ENCODE assay signal across 14 cellular contexts in genomic region chr13:33322474-33322827, GRCh38. TPM values are rescaled to one million over a fixed set of nuclear protein-coding genes. Genes with fewer than 3 reads are reported as not detected.
DNase-seq lines count a peak whose midpoint lies in the region; ATAC-seq lines count a peak whose summit lies in the region.
"Had no signal": no experiment of that assay in that cellular context is flagged by ENCODE, and none has a peak within 500 bp of the region (broad histone marks: within the 10 kb centered on the region; RNA-seq: fewer than 3 reads in every experiment).

No MANE protein-coding gene starts in this region.

- no peaks in the 10 kb centered on the region for H3K36me3 ChIP-seq in trophoblast cell (ENCODE audit: control insufficient read depth in 1 of 2, insufficient read depth in 2 of 2, low read length in 2 of 2)
- no peaks in the 10 kb centered on the region for H3K36me3 ChIP-seq in CD4-positive, alpha-beta memory T cell (ENCODE audit: insufficient read depth, low read length)

- no peak overlapping the region for H3K23ac ChIP-seq in trophoblast cell (ENCODE audit: low read length)

- no peak overlapping the region for H3K4me3 ChIP-seq in trophoblast cell (ENCODE audit: low read depth, low read length)
- no peak overlapping the region for H3K4me3 ChIP-seq in CD4-positive, alpha-beta memory T cell (ENCODE audit: low read length in 2 of 2)
- H3K4me3 ChIP-seq: GM23338 had no signal

- H4K12ac ChIP-seq in trophoblast cell (ENCODE audit: low read depth, low read length): no peak overlapping the region

- no peak overlapping the region for H2BK12ac ChIP-seq in trophoblast cell (ENCODE audit: low read length)

- no peak overlapping the region for H3K4ac ChIP-seq in trophoblast cell (ENCODE audit: low read depth, low read length)

- H3K79me1 ChIP-seq in trophoblast cell (ENCODE audit: low read length): no peaks in the 10 kb centered on the region

- no peak overlapping the region for H2AK5ac ChIP-seq in trophoblast cell (ENCODE audit: low read length)

- no peaks in the 10 kb centered on the region for H3K27me3 ChIP-seq in trophoblast cell (ENCODE audit: insufficient read depth, low read length)
- H3K27me3 ChIP-seq in CD4-positive, alpha-beta memory T cell (ENCODE audit: insufficient read depth, low read length): no peaks in the 10 kb centered on the region

- H4K8ac ChIP-seq in trophoblast cell (ENCODE audit: low read depth, low read length): no peak overlapping the region

- ATAC-seq in Right ventricle myocardium superior (ENCODE audit: poor library complexity): peak; percentile 62
- ATAC-seq: activated CD4-positive, alpha-beta T cell treated with anti-CD3 and anti-CD28 coated beads for 36 hours; esophagus mucosa; GM23338; stimulated activated naive CD8-positive, alpha-beta T cell treated with anti-CD3 and anti-CD28 coated beads, Interleukin-15, Interleukin-2, amounts not matched to agents 100 U/mL and 50 U/mL, for 24 hours had no signal

- H3K4me3 Mint-ChIP-seq in CD4-positive, alpha-beta memory T cell: no peak overlapping the region
- H3K4me3 Mint-ChIP-seq: activated CD4-positive, alpha-beta T cell treated with anti-CD3 and anti-CD28 coated beads for 36 hours; GM23338 had no signal

- H2AFZ ChIP-seq in trophoblast cell (ENCODE audit: insufficient read depth, low read length, poor library complexity): no peak overlapping the region
- H2AFZ ChIP-seq: GM23338 had no signal

- H3K9me3 ChIP-seq in trophoblast cell (ENCODE audit: insufficient read depth, low read depth, low read length): no peaks in the 10 kb centered on the region
- no peaks in the 10 kb centered on the region for H3K9me3 ChIP-seq in CD4-positive, alpha-beta memory T cell (ENCODE audit: control insufficient read depth in 1 of 2, low read length in 2 of 2)

- peaks cover 0 to 2% (median 0%) of the 10 kb centered on the region in 8 donors for H3K9me3 Mint-ChIP-seq in CD4-positive, alpha-beta memory T cell
- H3K9me3 Mint-ChIP-seq: GM23338 had no signal

- no peak overlapping the region for H3K4me2 ChIP-seq in trophoblast cell (ENCODE audit: low read length)
- H3K4me2 ChIP-seq: GM23338 had no signal

- no peak overlapping the region for H3K9ac ChIP-seq in trophoblast cell (ENCODE audit: low read length)

- no peak overlapping the region for H3K18ac ChIP-seq in trophoblast cell (ENCODE audit: low read length)

- WGBS in trophoblast cell (ENCODE audit: extremely low coverage, insufficient coverage, insufficient read length): no CpG with 5 or more reads among the region's 5 CpGs

- H3K14ac ChIP-seq in trophoblast cell (ENCODE audit: low read length): no peak overlapping the region

- H2BK5ac ChIP-seq in trophoblast cell (ENCODE audit: low read depth, low read length, poor library complexity): no peak overlapping the region

- intact Hi-C loops in Right ventricle myocardium superior (cut with DNase I): no loop called here
- intact Hi-C loops in CD4-positive, alpha-beta memory T cell (cut with micrococcal nuclease): no loop called here

- H3K27me3 Mint-ChIP-seq in CD4-positive, alpha-beta memory T cell: peaks cover 0 to 3% of the 10 kb centered on the region in 2 donors
- H3K27me3 Mint-ChIP-seq: brain had no signal

- no peak overlapping the region for H3K27ac Mint-ChIP-seq in CD4-positive, alpha-beta memory T cell
- H3K27ac Mint-ChIP-seq: activated CD4-positive, alpha-beta T cell treated with anti-CD3 and anti-CD28 coated beads for 36 hours; GM23338 had no signal

- CTCF ChIA-PET in CD4-positive, alpha-beta memory T cell (lab: Charles Lee; ENCODE audit: partially characterized antibody): no interaction called here

- H3K4me1 Mint-ChIP-seq in CD4-positive, alpha-beta memory T cell: peaks cover 0 to 2% (median 0%) of the 10 kb centered on the region in 4 donors
- H3K4me1 Mint-ChIP-seq: activated CD4-positive, alpha-beta T cell treated with anti-CD3 and anti-CD28 coated beads for 36 hours had no signal

- H4K91ac ChIP-seq in trophoblast cell (ENCODE audit: low read depth, low read length): no peak overlapping the region

- DNase-seq in amniotic epithelial cell (ENCODE audit: low read depth): peak; percentile 74
- peak; percentile 55 for DNase-seq in Right ventricle myocardium superior
- DNase-seq in trophoblast cell: peak; percentile 51 to 90
- no peak for DNase-seq in CD4-positive, alpha-beta memory T cell
- no peak for DNase-seq in A172 (ENCODE audit: low spot score)
- DNase-seq in stimulated activated CD4-positive, alpha-beta T cell treated with anti-CD3 and anti-CD28 coated beads, Interleukin-4, amount 100 ng/mL, for 24 hours: no peak
- DNase-seq in effector CD8-positive, alpha-beta T cell (lab: John Stamatoyannopoulos, UW): no peak
- DNase-seq: activated CD4-positive, alpha-beta T cell treated with anti-CD3 and anti-CD28 coated beads for 36 hours; activated T-cell treated with anti-CD3 and anti-CD28 coated beads, Interleukin-2, amount 50 U/mL, for 48 hours; stimulated activated CD4-positive, alpha-beta T cell treated with anti-CD3 and anti-CD28 coated beads, Interleukin-4, amount 100 ng/mL, for 4 hours; stimulated activated naive CD8-positive, alpha-beta T cell treated with anti-CD3 and anti-CD28 coated beads, Interleukin-15, Interleukin-2, amounts not matched to agents 100 U/mL and 50 U/mL, for 24 hours had no signal

- no peak overlapping the region for H2BK120ac ChIP-seq in trophoblast cell (ENCODE audit: insufficient read depth, low read length, poor library complexity)

- H3K27ac ChIP-seq in trophoblast cell (ENCODE audit: low read depth, low read length): no peak overlapping the region
- H3K27ac ChIP-seq in CD4-positive, alpha-beta memory T cell (ENCODE audit: low read depth, low read length): no peak overlapping the region

- no peaks in the 10 kb centered on the region for H3K79me2 ChIP-seq in trophoblast cell (ENCODE audit: control insufficient read depth, insufficient read depth, low read length, poor library complexity)

- POLR2A ChIA-PET in CD4-positive, alpha-beta memory T cell (lab: Charles Lee; ENCODE audit: partially characterized antibody): no interaction called here

- H3K36me3 Mint-ChIP-seq in CD4-positive, alpha-beta memory T cell: no peaks in the 10 kb centered on the region

- no peaks in the 10 kb centered on the region for H3K4me1 ChIP-seq in trophoblast cell (ENCODE audit: control insufficient read depth in 1 of 2, insufficient read depth in 2 of 2, low read length in 2 of 2)
- H3K4me1 ChIP-seq in CD4-positive, alpha-beta memory T cell (ENCODE audit: insufficient read depth, low read length): no peaks in the 10 kb centered on the region

RNA-seq across cellular contexts. Expression of gene STARD13, which starts 36.9 kb away (rescaled TPM):
- 36.4 TPM for total RNA-seq in Right ventricle myocardium superior
- polyA plus RNA-seq in trophoblast cell (2013): 3.3 and 3.6 TPM in 2 replicates
- under 1 TPM; 0.36 to 0.44 TPM for total RNA-seq in CD4-positive, alpha-beta memory T cell
- not detected for polyA plus RNA-seq in CD4-positive, alpha-beta memory T cell
- total RNA-seq in A172 (2014; rRNA removed; shearing (Covaris generic)): 8.3 and 9.0 TPM in 2 replicates

Comparison
In these comparisons a context has a peak if more than half of its experiments do, and no peak if none do; other contexts are left out.
1. DNase-seq: peak in amniotic epithelial cell (single experiment), Right ventricle myocardium superior (single experiment) and trophoblast cell (2 of 2); none in CD4-positive, alpha-beta memory T cell (0 of 5), A172 (single experiment), stimulated activated CD4-positive, alpha-beta T cell treated with anti-CD3 and anti-CD28 coated beads, Interleukin-4, amount 100 ng/mL, for 24 hours (single experiment) and effector CD8-positive, alpha-beta T cell (single experiment).